Comparison of ENCODE assay signal across 25 cellular contexts in genomic region chr7:27300401-27300800, GRCh38. TPM values are rescaled to one million over a fixed set of nuclear protein-coding genes. Genes with fewer than 3 reads are reported as not detected.
DNase-seq lines count a peak whose midpoint lies in the region; ATAC-seq, FAIRE-seq and TF ChIP-seq lines count a peak whose summit lies in the region.
"Had no signal": no experiment of that assay in that cellular context is flagged by ENCODE, and none has a peak within 500 bp of the region (broad histone marks: within the 10 kb centered on the region; RNA-seq: fewer than 3 reads in every experiment).

No MANE protein-coding gene starts in this region.

- H3K9me3 Mint-ChIP-seq in astrocyte (ENCODE audit: unreplicated experiment) (peaks cover 1% of the 10 kb centered on the region), WTC11 (no peaks in the 10 kb centered on the region), osteocyte (ENCODE audit: unreplicated experiment) (no peaks in the 10 kb centered on the region)
- H3K9me3 Mint-ChIP-seq: brain; dendritic cell treated with granulocyte-macrophage colony-stimulating factor and Interleukin-4, amounts not matched to agents 40 ng/mL and 50 ng/mL, for 4 days; HFFc6; immature natural killer cell had no signal

- no peaks in the 10 kb centered on the region for H3K36me3 ChIP-seq in astrocyte (ENCODE audit: insufficient read depth, low read length)
- H3K36me3 ChIP-seq: heart left ventricle, right atrium auricular region, SJCRH30 had no signal

- no peak overlapping the region for H3K4me3 Mint-ChIP-seq in astrocyte (ENCODE audit: unreplicated experiment)
- no peak overlapping the region for H3K4me3 Mint-ChIP-seq in WTC11
- no peak overlapping the region for H3K4me3 Mint-ChIP-seq in osteocyte (ENCODE audit: unreplicated experiment)
- H3K4me3 Mint-ChIP-seq: activated naive CD8-positive, alpha-beta T cell; dendritic cell treated with granulocyte-macrophage colony-stimulating factor and Interleukin-4, amounts not matched to agents 40 ng/mL and 50 ng/mL, for 4 days; HFFc6; immature natural killer cell had no signal

- H3K36me3 Mint-ChIP-seq in astrocyte (ENCODE audit: low read depth, unreplicated experiment) (no peaks in the 10 kb centered on the region), WTC11 (no peaks in the 10 kb centered on the region), osteocyte (ENCODE audit: unreplicated experiment) (no peaks in the 10 kb centered on the region)
- H3K36me3 Mint-ChIP-seq: activated naive CD8-positive, alpha-beta T cell; brain; immature natural killer cell had no signal

- no peak overlapping the region for H3K9ac ChIP-seq in astrocyte (ENCODE audit: low read length)

- DNase-seq in SIG-M5 treated with dmso at 0.1 percent for 504 hours (lab: John Stamatoyannopoulos, UW; ENCODE audit: unreplicated experiment) (peak; percentile 22), SIG-M5 (lab: John Stamatoyannopoulos, UW) (no peak), MV-4-11 (lab: John Stamatoyannopoulos, UW) (peak; percentile 78), astrocyte (ENCODE audit: low read depth) (no peak), stromal cell of bone marrow (ENCODE audit: low read depth) (peak; percentile 17), WTC11 (ENCODE audit: low spot score) (no peak), osteocyte (ENCODE audit: extremely low spot score, unreplicated experiment) (no peak)
- DNase-seq: activated CD4-positive, alpha-beta T cell treated with anti-CD3 and anti-CD28 coated beads for 1 hour; heart left ventricle; HFFc6; immature natural killer cell; NCI-H1694; NCI-H446 treated with DMSO at 0.1 percent for 48 hours; SJCRH30; stimulated activated naive CD4-positive, alpha-beta T cell had no signal

- TF ChIP-seq CTCF in astrocyte (IDR thresholded peaks at IDR 0.05; ENCODE audit: insufficient read depth, low read depth, low read length), result no peak
- no peak for TF ChIP-seq CTCF in WTC11 (IDR thresholded peaks at IDR 0.05)
- TF ChIP-seq CTCF in osteocyte (IDR thresholded peaks at IDR 0.05), result no peak

- no peak for ATAC-seq in WTC11
- no peak for ATAC-seq in GM18517 (IDR thresholded peaks at IDR 0.05; ENCODE audit: unreplicated experiment)
- ATAC-seq: A549, heart left ventricle had no signal

- H2AFZ ChIP-seq in astrocyte (ENCODE audit: low read depth, low read length), result no peak overlapping the region

- no peak overlapping the region for H3K27ac Mint-ChIP-seq in astrocyte (ENCODE audit: unreplicated experiment)
- no peak overlapping the region for H3K27ac Mint-ChIP-seq in WTC11
- no peak overlapping the region for H3K27ac Mint-ChIP-seq in osteocyte (ENCODE audit: unreplicated experiment)
- H3K27ac Mint-ChIP-seq: activated naive CD8-positive, alpha-beta T cell; dendritic cell treated with granulocyte-macrophage colony-stimulating factor and Interleukin-4, amounts not matched to agents 40 ng/mL and 50 ng/mL, for 4 days; HFFc6; immature natural killer cell had no signal

- POLR2A ChIA-PET in WTC11 (lab: Charles Lee), result no interaction called here

- H3K4me3 ChIP-seq in astrocyte (ENCODE audit: insufficient read depth, low read depth, low read length), result no peak overlapping the region
- H3K4me3 ChIP-seq: A549, heart left ventricle, right atrium auricular region, SJCRH30 had no signal

- CTCF ChIA-PET in WTC11 (lab: Charles Lee), result no interaction called here

- no peak overlapping the region for H3K4me2 ChIP-seq in astrocyte (ENCODE audit: low read length)
- H3K4me2 ChIP-seq: A549 had no signal

- H3K27me3 ChIP-seq in astrocyte (ENCODE audit: insufficient read depth, low read length), result no peaks in the 10 kb centered on the region
- H3K27me3 ChIP-seq: right atrium auricular region had no signal

- H3K4me1 ChIP-seq in astrocyte (ENCODE audit: insufficient read depth, low read length), result no peaks in the 10 kb centered on the region
- H3K4me1 ChIP-seq: A549, heart left ventricle, right atrium auricular region, SJCRH30 had no signal

- H3K9me3 ChIP-seq in astrocyte (ENCODE audit: insufficient read depth, low read depth, low read length), result no peaks in the 10 kb centered on the region
- H3K9me3 ChIP-seq: A549, right atrium auricular region, SJCRH30 had no signal

- peak; percentile 47 for FAIRE-seq in astrocyte (lab: Jason Lieb, UNC)
- FAIRE-seq: A549 had no signal

- no peaks in the 10 kb centered on the region for H4K20me1 ChIP-seq in astrocyte (ENCODE audit: insufficient read depth, low read length)

- H3K27ac ChIP-seq in astrocyte (ENCODE audit: low read depth, low read length), result no peak overlapping the region
- H3K27ac ChIP-seq: A549, heart left ventricle, right atrium auricular region, SJCRH30 had no signal

- H3K27me3 Mint-ChIP-seq in astrocyte (ENCODE audit: low read depth, unreplicated experiment) (peaks cover 14% of the 10 kb centered on the region), WTC11 (ENCODE audit: low read depth) (no peaks in the 10 kb centered on the region; the same call in 1 of the 2 replicates), osteocyte (ENCODE audit: unreplicated experiment) (peaks cover 3% of the 10 kb centered on the region)

- H3K79me2 ChIP-seq in astrocyte (ENCODE audit: insufficient read depth, low read length), result no peaks in the 10 kb centered on the region

- H3K4me1 Mint-ChIP-seq in astrocyte (ENCODE audit: low read depth, unreplicated experiment) (no peaks in the 10 kb centered on the region), WTC11 (peaks cover 9% of the 10 kb centered on the region), osteocyte (ENCODE audit: unreplicated experiment) (no peaks in the 10 kb centered on the region)
- H3K4me1 Mint-ChIP-seq: brain had no signal

TF ChIP-seq in WTC11, 78 proteins besides CTCF, POLR2A, EP300 and RAD21 (continues in another document):
- TF ChIP-seq FOXK1 (CRISPR knock-in tag; IDR thresholded peaks at IDR 0.05), result no peak
- TF ChIP-seq E2F5 (CRISPR knock-in tag; IDR thresholded peaks at IDR 0.05), result no peak
- no peak for TF ChIP-seq ZNF317 (CRISPR knock-in tag; IDR thresholded peaks at IDR 0.05; ENCODE audit: borderline replicate concordance, low read depth)
- TF ChIP-seq CDX4 (CRISPR knock-in tag; IDR thresholded peaks at IDR 0.05; ENCODE audit: borderline replicate concordance), result no peak
- TF ChIP-seq E2F1 (CRISPR knock-in tag; IDR thresholded peaks at IDR 0.05), result no peak
- no peak for TF ChIP-seq NFATC4 (CRISPR knock-in tag; IDR thresholded peaks at IDR 0.05)
- TF ChIP-seq EMX1 (CRISPR knock-in tag; IDR thresholded peaks at IDR 0.05), result no peak
- no peak for TF ChIP-seq AR (CRISPR knock-in tag; IDR thresholded peaks at IDR 0.05)

RNA-seq across cellular contexts. Expression of gene EVX1, which starts 57.8 kb away (rescaled TPM):
- total RNA-seq in astrocyte, result not detected in 2 replicates
- total RNA-seq in WTC11 (2021), result not detected in 3 replicates
- not detected in 2 replicates for total RNA-seq in osteocyte
- total RNA-seq: activated CD8-positive, alpha-beta memory T cell treated with anti-CD3 and anti-CD28 coated beads for 36 hours; heart left ventricle; HFFc6; HT-29; liver; right atrium auricular region; SJCRH30; T-helper 2 cell treated with Interferon-gamma antibody and Interleukin-4, amounts not matched to agents 100 ng/mL and 5 ng/mL, for 36 hours had no signal

Comparison
In these comparisons a context has a peak if more than half of its experiments do, and no peak if none do; other contexts are left out.
1. DNase-seq: peak in SIG-M5 treated with dmso at 0.1 percent for 504 hours (single experiment), MV-4-11 (single experiment) and stromal cell of bone marrow (single experiment); none in SIG-M5 (single experiment), astrocyte (single experiment), WTC11 (single experiment) and osteocyte (single experiment).